ENCODE assay signal across 9 cellular contexts in genomic region chr11:124194696-124195418, GRCh38. TPM values are rescaled to one million over a fixed set of nuclear protein-coding genes. Genes with fewer than 3 reads are reported as not detected.
DNase-seq lines count a peak whose midpoint lies in the region; ATAC-seq, FAIRE-seq and TF ChIP-seq lines count a peak whose summit lies in the region.
"Had no signal": no experiment of that assay in that cellular context is flagged by ENCODE, and none has a peak within 500 bp of the region (broad histone marks: within the 10 kb centered on the region; RNA-seq: fewer than 3 reads in every experiment).

No MANE protein-coding gene starts in this region.

- no peak for TF ChIP-seq EP300 in GM12878 (IDR thresholded peaks at IDR 0.05; ENCODE audit: borderline replicate concordance in 1 of 2, control insufficient read depth in 1 of 2, low read depth in 2 of 2, low read length in 2 of 2)

- in situ Hi-C loops in GM12878 (cut with MboI), result loop anchor here (5.0 kb wide), 1 partner anchor 123 kb away; no protein-coding TSS in a partner anchor

- no peaks in the 10 kb centered on the region for H3K4me1 ChIP-seq in PC-9 (replicated peaks; ENCODE audit: insufficient read depth)
- no peaks in the 10 kb centered on the region for H3K4me1 ChIP-seq in GM12878 (ENCODE audit: control insufficient read depth, insufficient read depth, low read length)

- 0 out of 2 replicates have a peak, but pooled peaks cover 2% of the 10 kb centered on the region for H3K27me3 ChIP-seq in PC-9 (ENCODE audit: insufficient read depth, low read depth)
- H3K27me3 ChIP-seq in GM12878 (replicated peaks in 1 of 2; ENCODE audit: control insufficient read depth in 2 of 2, insufficient read depth in 2 of 2, low read length in 1 of 2), result no peaks in the 10 kb centered on the region

- no peaks in the 10 kb centered on the region for H4K20me1 ChIP-seq in PC-9 (ENCODE audit: insufficient read depth)
- H4K20me1 ChIP-seq in GM12878 (ENCODE audit: control insufficient read depth, insufficient read depth), result no peaks in the 10 kb centered on the region

- no peaks in the 10 kb centered on the region for H3K36me3 Mint-ChIP-seq in stimulated activated naive B cell treated with anti-CD40 and anti-IgM and Interleukin-4, amounts not matched to agents 10 μg/mL and 1 μg/mL and 100 μg/mL, for 72 hours

- TF ChIP-seq CTCF in PC-9 (conservative IDR thresholded peaks at IDR 0.05), result peak; percentile 72
- TF ChIP-seq CTCF in GM12878 (IDR thresholded peaks at IDR 0.05 in 2 of 3, conservative IDR thresholded peaks at IDR 0.05 in 1 of 3; ENCODE audit: control insufficient read depth in 2 of 3, extremely low read depth in 1 of 3, insufficient read depth in 1 of 3, low read depth in 3 of 3, low read length in 3 of 3), result peak; percentile 68 to 87 (median 73)

- DNase-seq in DMS 273 (lab: John Stamatoyannopoulos, UW; ENCODE audit: unreplicated experiment), result peak; percentile 73
- DNase-seq in DMS 273 treated with DMSO at 0.1 percent for 48 hours (lab: John Stamatoyannopoulos, UW), result no peak
- peak; percentile 38 for DNase-seq in HS-27A (ENCODE audit: low read depth)
- peak; percentile 12 to 49 for DNase-seq in PC-9
- DNase-seq in GM12878 (ENCODE audit: low read depth, low spot score), result peak; percentile 9
- peak; percentile 41 to 62 for DNase-seq in left colon
- peak; percentile 6 for DNase-seq in stimulated activated naive B cell treated with anti-CD40 and anti-IgM and Interleukin-4, amounts not matched to agents 10 μg/mL and 1 μg/mL and 100 μg/mL, for 72 hours

- H3K27ac ChIP-seq in PC-9 (no peak overlapping the region), GM12878 (ENCODE audit: control insufficient read depth, insufficient read depth) (no peak overlapping the region)

- intact Hi-C loops in PC-9 (cut with micrococcal nuclease; ENCODE audit: unreplicated experiment) (loop anchor here (1.0 kb wide), 1 partner anchor 124 kb away; no protein-coding TSS in a partner anchor), GM12878 (cut with micrococcal nuclease; ENCODE audit: unreplicated experiment) (loop anchor here (1.0 kb wide), 1 partner anchor 124 kb away; no protein-coding TSS in a partner anchor), left colon (cut with DNase I, micrococcal nuclease) (loop anchor here in 1 of 2 donors (10.0 kb wide), 1 partner anchor 120 kb away; no protein-coding TSS in a partner anchor)

- H3K9me3 ChIP-seq in PC-9 (ENCODE audit: insufficient read depth, low read depth) (no peaks in the 10 kb centered on the region), GM12878 (replicated peaks; ENCODE audit: control insufficient read depth, insufficient read depth, low read length) (no peaks in the 10 kb centered on the region)

- H3K9me2 ChIP-seq in PC-9 (ENCODE audit: insufficient read depth), result no peaks in the 10 kb centered on the region

- H2AFZ ChIP-seq in PC-9 (no peak overlapping the region), GM12878 (ENCODE audit: control insufficient read depth, low read depth, low read length) (no peak overlapping the region)

- BruUV-seq in PC-9 (replicated peaks; lab: Mats Ljungman, UMichigan) (no TSS peak), GM12878 (replicated peaks; lab: Mats Ljungman, UMichigan) (no TSS peak)

- no peak overlapping the region for H3K27ac Mint-ChIP-seq in stimulated activated naive B cell treated with anti-CD40 and anti-IgM and Interleukin-4, amounts not matched to agents 10 μg/mL and 1 μg/mL and 100 μg/mL, for 72 hours

- H3F3A ChIP-seq in PC-9 (ENCODE audit: insufficient read depth, low read depth), result no peaks in the 10 kb centered on the region

- H3K4me3 Mint-ChIP-seq in stimulated activated naive B cell treated with anti-CD40 and anti-IgM and Interleukin-4, amounts not matched to agents 10 μg/mL and 1 μg/mL and 100 μg/mL, for 72 hours, result no peak overlapping the region

- H3K79me2 ChIP-seq in PC-9 (ENCODE audit: low read depth) (no peaks in the 10 kb centered on the region), GM12878 (ENCODE audit: control insufficient read depth, insufficient read depth, low read length) (no peaks in the 10 kb centered on the region)

- H3K36me3 ChIP-seq in PC-9 (ENCODE audit: low read depth), result no peaks in the 10 kb centered on the region
- no peaks in the 10 kb centered on the region for H3K36me3 ChIP-seq in GM12878 (ENCODE audit: control insufficient read depth in 2 of 2, insufficient read depth in 2 of 2, low read length in 1 of 2)

- H3K4me3 ChIP-seq in PC-9, result no peak overlapping the region
- H3K4me3 ChIP-seq in GM12878, result no peak overlapping the region

- H3K4me2 ChIP-seq in PC-9 (no peak overlapping the region), GM12878 (ENCODE audit: control insufficient read depth, insufficient read depth) (no peak overlapping the region)

- peak; percentile 98 for FAIRE-seq in GM12878 (lab: Jason Lieb, UNC)
- FAIRE-seq: A204.1 had no signal

- POLR2A ChIA-PET in PC-9 (lab: Charles Lee; ENCODE audit: unreplicated experiment), result no interaction called here
- POLR2A ChIA-PET in GM12878 (lab: Charles Lee), result interaction anchor here (2.0 kb wide), 1 partner anchor 123 kb away, joined by 4 read pairs; no protein-coding TSS in a partner anchor

- CTCF ChIA-PET in PC-9 (lab: Charles Lee), result interaction anchor here (0.6 to 1.3 kb wide), 2 partner anchors 123 to 1435 kb away, joined by 3 to 4 read pairs; no protein-coding TSS in a partner anchor
- CTCF ChIA-PET in GM12878 (lab: Yijun Ruan, JAX), result interaction anchor here (0.5 to 4.1 kb wide), 11 partner anchors 10 to 135 kb away, joined by 3 to 89 read pairs (median 4); no protein-coding TSS in a partner anchor

- peaks cover 0 to 4% of the 10 kb centered on the region in 2 donors for H3K4me1 Mint-ChIP-seq in stimulated activated naive B cell treated with anti-CD40 and anti-IgM and Interleukin-4, amounts not matched to agents 10 μg/mL and 1 μg/mL and 100 μg/mL, for 72 hours

- RAD21 ChIA-PET in GM12878 (lab: Charles Lee; ENCODE audit: unreplicated experiment), result interaction anchor here (1.2 to 3.3 kb wide), 2 partner anchors 121 to 125 kb away, joined by 3 to 28 read pairs; no protein-coding TSS in a partner anchor

- 35% methylated on average over 8 of the region's 8 CpGs for WGBS in GM12878 (ENCODE audit: insufficient coverage, insufficient replicate concordance, low lambda C conversion rate, missing lambda C conversion rate)

- peak; percentile 70 for TF ChIP-seq RAD21 in GM12878 (IDR thresholded peaks at IDR 0.05; ENCODE audit: insufficient read depth, low read depth, low read length)

- H3K9ac ChIP-seq in GM12878 (ENCODE audit: control insufficient read depth, insufficient read depth, low read length), result no peak overlapping the region

- ATAC-seq in GM21529 (IDR thresholded peaks at IDR 0.05; ENCODE audit: unreplicated experiment) (peak; percentile 86), GM12878 (peak; percentile 95), left colon (peak; percentile 93)
- ATAC-seq in stimulated activated naive B cell treated with anti-CD40 and anti-IgM and Interleukin-4, amounts not matched to agents 10 μg/mL and 1 μg/mL and 100 μg/mL, for 72 hours (replicated peaks), result peak; percentile 85 to 86

- SMC1A ChIA-PET in GM12878 (lab: Charles Lee; ENCODE audit: uncharacterized antibody, unreplicated experiment), result interaction anchor here (0.6 to 4.3 kb wide), 5 partner anchors 80 to 128 kb away, joined by 3 to 23 read pairs (median 10); partner anchors contain the start of gene VWA5A

- peaks cover 4 to 16% of the 10 kb centered on the region in 2 donors for H3K27me3 Mint-ChIP-seq in stimulated activated naive B cell treated with anti-CD40 and anti-IgM and Interleukin-4, amounts not matched to agents 10 μg/mL and 1 μg/mL and 100 μg/mL, for 72 hours

- no peak for TF ChIP-seq POLR2A in GM12878 (IDR thresholded peaks at IDR 0.05; ENCODE audit: low read depth, low read length)

- H3K9me3 Mint-ChIP-seq in stimulated activated naive B cell treated with anti-CD40 and anti-IgM and Interleukin-4, amounts not matched to agents 10 μg/mL and 1 μg/mL and 100 μg/mL, for 72 hours, result peaks cover 0 to 2% of the 10 kb centered on the region in 2 donors

TF ChIP-seq in GM12878, 131 proteins besides CTCF, POLR2A, EP300 and RAD21 (continues in another document):
- no peak for TF ChIP-seq FOS (IDR thresholded peaks at IDR 0.05; ENCODE audit: borderline replicate concordance, extremely low read depth, insufficient read length)

RNA-seq across cellular contexts. Expression of gene OR10D3, which starts 11.7 kb away (rescaled TPM):
- not detected in 2 replicates for total RNA-seq in PC-9 (2021)
- not detected in 2 replicates for total RNA-seq in GM12878 (2013; cell fraction: nucleolus; rRNA removed)
- total RNA-seq in GM12878 (2014; rRNA removed), result not detected in 2 replicates
- not detected in 2 replicates for total RNA-seq in GM12878 (2014; rRNA removed; fragmentation: Illumina TruSeq; extraction: Trizol)
- not detected in 2 replicates for total RNA-seq in GM12878 (2021)
- polyA plus RNA-seq in GM12878 (2011; ENCODE audit: low read depth), result not detected
- polyA plus RNA-seq in GM12878 (2011; rRNA removed), result not detected in 2 replicates
- polyA plus RNA-seq in GM12878 (2011; cell fraction: cytosol; rRNA removed), result not detected in 2 replicates
- not detected in 2 replicates for polyA plus RNA-seq in GM12878 (2011; cell fraction: nucleus; rRNA removed)
- polyA plus RNA-seq in GM12878 (2012), result not detected in 2 replicates
- polyA plus RNA-seq in GM12878 (2014; fragmentation: Illumina TruSeq; extraction: Trizol), result not detected in 2 replicates
- not detected for polyA plus RNA-seq in GM12878 (2014; fragmentation: Nextera tagmentation; extraction: Ambion mirVana)
- not detected in 2 replicates for polyA plus RNA-seq in GM12878 (2014; rRNA removed)
- polyA plus RNA-seq in GM12878 (2016; fragmentation: Nextera tagmentation; extraction: Ambion mirVana), result not detected
- 0.37 TPM in 1 of 2 replicates, not detected in the other for polyA minus RNA-seq in GM12878 (2011; rRNA and poly(A)+ RNA removed)
- polyA minus RNA-seq in GM12878 (2011; cell fraction: cytosol; rRNA and poly(A)+ RNA removed), result not detected in 2 replicates
- not detected in 2 replicates for polyA minus RNA-seq in GM12878 (2011; cell fraction: nucleus; rRNA and poly(A)+ RNA removed)
- total RNA-seq in left colon, result not detected

RNA-seq across cellular contexts. Expression of gene OR8G1, which starts 46.0 kb away (rescaled TPM):
- total RNA-seq in PC-9 (2021), result not detected in 2 replicates
- not detected in 2 replicates for total RNA-seq in GM12878 (2013; cell fraction: nucleolus; rRNA removed)
- not detected in 2 replicates for total RNA-seq in GM12878 (2014; rRNA removed)
- not detected in 2 replicates for total RNA-seq in GM12878 (2014; rRNA removed; fragmentation: Illumina TruSeq; extraction: Trizol)
- total RNA-seq in GM12878 (2021), result not detected in 2 replicates
- polyA plus RNA-seq in GM12878 (2011; ENCODE audit: low read depth), result not detected
- not detected in 2 replicates for polyA plus RNA-seq in GM12878 (2011; rRNA removed)
- polyA plus RNA-seq in GM12878 (2011; cell fraction: cytosol; rRNA removed), result not detected in 2 replicates
- polyA plus RNA-seq in GM12878 (2011; cell fraction: nucleus; rRNA removed), result not detected in 2 replicates
- polyA plus RNA-seq in GM12878 (2012), result not detected in 2 replicates
- not detected in 2 replicates for polyA plus RNA-seq in GM12878 (2014; fragmentation: Illumina TruSeq; extraction: Trizol)
- polyA plus RNA-seq in GM12878 (2014; fragmentation: Nextera tagmentation; extraction: Ambion mirVana), result not detected
- not detected in 2 replicates for polyA plus RNA-seq in GM12878 (2014; rRNA removed)
- not detected for polyA plus RNA-seq in GM12878 (2016; fragmentation: Nextera tagmentation; extraction: Ambion mirVana)
- polyA minus RNA-seq in GM12878 (2011; rRNA and poly(A)+ RNA removed), result not detected in 2 replicates
- polyA minus RNA-seq in GM12878 (2011; cell fraction: cytosol; rRNA and poly(A)+ RNA removed), result not detected in 2 replicates
- not detected in 2 replicates for polyA minus RNA-seq in GM12878 (2011; cell fraction: nucleus; rRNA and poly(A)+ RNA removed)
- total RNA-seq in left colon, result not detected
